Comparison of ENCODE assay signal across 22 cellular contexts in genomic region chr21:16179732-16180131, GRCh38.
DNase-seq lines count a peak whose midpoint lies in the region; ATAC-seq and TF ChIP-seq lines count a peak whose summit lies in the region.
"Had no signal": no experiment of that assay in that cellular context is flagged by ENCODE, and none has a peak within 500 bp of the region (broad histone marks: within the 10 kb centered on the region; RNA-seq: fewer than 3 reads in every experiment).

No MANE protein-coding gene starts in this region.

- H3K4me2 ChIP-seq in GM23338 = no peak overlapping the region
- H3K4me2 ChIP-seq in osteoblast (ENCODE audit: insufficient read depth, low read length) = no peak overlapping the region

- H4K20me1 ChIP-seq in GM23338 (replicated peaks; ENCODE audit: insufficient read depth) (no peaks in the 10 kb centered on the region), osteoblast (ENCODE audit: insufficient read depth, low read length) (no peaks in the 10 kb centered on the region)

- no peaks in the 10 kb centered on the region for H3K9me3 ChIP-seq in endodermal cell (ENCODE audit: control insufficient read depth, low read length)
- no peaks in the 10 kb centered on the region for H3K9me3 ChIP-seq in osteoblast (ENCODE audit: low read depth, low read length)
- H3K9me3 ChIP-seq: heart right ventricle, left lung, tibial artery had no signal

- no peak overlapping the region for H3K27ac ChIP-seq in GM23338 (ENCODE audit: low read depth)
- no peak overlapping the region for H3K27ac ChIP-seq in endodermal cell (ENCODE audit: low read depth, low read length)
- no peak overlapping the region for H3K27ac ChIP-seq in osteoblast (ENCODE audit: low read depth, low read length)
- H3K27ac ChIP-seq: left lung, tibial artery had no signal

- no peak overlapping the region for H3K9ac ChIP-seq in endodermal cell (ENCODE audit: extremely low read depth, low read length, poor library complexity, severe bottlenecking)

- no peaks in the 10 kb centered on the region for H3K36me3 Mint-ChIP-seq in GM23338 (ENCODE audit: low read depth)
- H3K36me3 Mint-ChIP-seq in endodermal cell (ENCODE audit: low read depth) = no peaks in the 10 kb centered on the region
- H3K36me3 Mint-ChIP-seq: CD8-positive, alpha-beta T cell had no signal

- H3K27me3 Mint-ChIP-seq in GM23338 (ENCODE audit: insufficient read depth, low read depth, poor library complexity) = peaks cover 2% of the 10 kb centered on the region
- no peaks in the 10 kb centered on the region for H3K27me3 Mint-ChIP-seq in endodermal cell (ENCODE audit: insufficient read depth)
- H3K27me3 Mint-ChIP-seq: activated CD8-positive, alpha-beta T cell treated with anti-CD3 and anti-CD28 coated beads for 36 hours had no signal

- ATAC-seq in GM23338 (no peak), HG02610 (IDR thresholded peaks at IDR 0.05; ENCODE audit: unreplicated experiment) (no peak), HG03175 (IDR thresholded peaks at IDR 0.05; ENCODE audit: unreplicated experiment) (no peak)
- ATAC-seq: activated CD8-positive, alpha-beta T cell treated with anti-CD3 and anti-CD28 coated beads for 36 hours; CD8-positive, alpha-beta T cell; heart right ventricle; left lung; stimulated activated naive CD8-positive, alpha-beta T cell treated with anti-CD3 and anti-CD28 coated beads, Interleukin-15, Interleukin-2, amounts not matched to agents 100 U/mL and 50 U/mL, for 24 hours had no signal

- H3K27ac Mint-ChIP-seq in GM23338 (peak overlapping the region; percentile 4; the same call in 1 of the 2 replicates), endodermal cell (peak overlapping the region; percentile 8)
- H3K27ac Mint-ChIP-seq: activated CD8-positive, alpha-beta T cell treated with anti-CD3 and anti-CD28 coated beads for 36 hours; CD8-positive, alpha-beta T cell; dendritic cell treated with granulocyte-macrophage colony-stimulating factor and Interleukin-4, amounts not matched to agents 40 ng/mL and 50 ng/mL, for 4 days; T-helper 2 cell treated with Interferon-gamma antibody and Interleukin-4, amounts not matched to agents 5 μg/mL and 100 μg/mL, for 36 hours had no signal

- no peaks in the 10 kb centered on the region for H3F3A ChIP-seq in GM23338 (replicated peaks; ENCODE audit: low read depth)

- H3K4me1 ChIP-seq in GM23338 (ENCODE audit: insufficient read depth) (no peaks in the 10 kb centered on the region), endodermal cell (ENCODE audit: control insufficient read depth, insufficient read depth, low read length) (peaks cover 18% of the 10 kb centered on the region), osteoblast (ENCODE audit: insufficient read depth, low read length) (peaks cover 7% of the 10 kb centered on the region)

- WGBS in endodermal cell (ENCODE audit: insufficient coverage in 1 of 2, insufficient read length in 1 of 2), 2 experiments = 95% methylated on average over 3 of the region's 3 CpGs; no CpG with 5 or more reads in 1 of the 2 experiments

- no peaks in the 10 kb centered on the region for H3K79me2 ChIP-seq in GM23338 (replicated peaks; ENCODE audit: insufficient read depth)
- H3K79me2 ChIP-seq in osteoblast (ENCODE audit: insufficient read depth, low read length) = no peaks in the 10 kb centered on the region

- no peaks in the 10 kb centered on the region for H3K27me3 ChIP-seq in GM23338 (ENCODE audit: insufficient read depth)
- H3K27me3 ChIP-seq in endodermal cell (ENCODE audit: control insufficient read depth, insufficient read depth, low read length, poor library complexity, severe bottlenecking) = no peaks in the 10 kb centered on the region
- no peaks in the 10 kb centered on the region for H3K27me3 ChIP-seq in osteoblast (ENCODE audit: insufficient read depth, low read length)
- H3K27me3 ChIP-seq: heart right ventricle, left lung, tibial artery had no signal

- TF ChIP-seq CTCF in GM23338 (conservative IDR thresholded peaks at IDR 0.05; ENCODE audit: low read depth in 2 of 2) (no peak), endodermal cell (conservative IDR thresholded peaks at IDR 0.05) (no peak), osteoblast (IDR thresholded peaks at IDR 0.05; ENCODE audit: extremely low read depth, low read depth, low read length) (no peak)

- H3K4me3 ChIP-seq in GM23338 (no peak overlapping the region), endodermal cell (ENCODE audit: low read length) (no peak overlapping the region), osteoblast (ENCODE audit: insufficient read depth, low read length) (no peak overlapping the region)
- H3K4me3 ChIP-seq: heart right ventricle, left lung, tibial artery had no signal

- H3K9me3 Mint-ChIP-seq in GM23338 (no peaks in the 10 kb centered on the region), endodermal cell (no peaks in the 10 kb centered on the region)
- H3K9me3 Mint-ChIP-seq: activated CD8-positive, alpha-beta T cell treated with anti-CD3 and anti-CD28 coated beads for 36 hours; CD8-positive, alpha-beta T cell; dendritic cell treated with granulocyte-macrophage colony-stimulating factor and Interleukin-4, amounts not matched to agents 40 ng/mL and 50 ng/mL, for 4 days; T-helper 2 cell treated with Interferon-gamma antibody and Interleukin-4, amounts not matched to agents 5 μg/mL and 100 μg/mL, for 36 hours had no signal

- DNase-seq in GM23338 (ENCODE audit: low spot score) (no peak), OCI-M1 (lab: John Stamatoyannopoulos, UW) (peak; percentile 50), endodermal cell (no peak), osteoblast (ENCODE audit: insufficient read length, low spot score, missing footprints) (no peak), SIG-M5 (lab: John Stamatoyannopoulos, UW) (no peak), HuH-7 (ENCODE audit: low spot score) (no peak)
- DNase-seq: activated CD4-positive, CD25-positive, alpha-beta regulatory T cell; activated CD8-positive, alpha-beta T cell treated with anti-CD3 and anti-CD28 coated beads for 36 hours; CD8-positive, alpha-beta T cell; DMS79; H7; heart right ventricle; left lung; NCI-H2171; NCI-H524; stimulated activated CD4-positive, alpha-beta T cell treated with anti-CD3 and anti-CD28 coated beads, Interleukin-4, amount 100 ng/mL, for 4 hours; stimulated activated naive CD8-positive, alpha-beta T cell treated with anti-CD3 and anti-CD28 coated beads, Interleukin-15, Interleukin-2, amounts not matched to agents 100 U/mL and 50 U/mL, for 24 hours; tibial artery had no signal

- no peaks in the 10 kb centered on the region for H3K9me2 ChIP-seq in GM23338 (ENCODE audit: insufficient read depth)

- H3K4me1 Mint-ChIP-seq in GM23338 (peaks cover 19% of the 10 kb centered on the region), endodermal cell (peaks cover 30% of the 10 kb centered on the region)

- H3K4me3 Mint-ChIP-seq in GM23338 = no peak overlapping the region
- no peak overlapping the region for H3K4me3 Mint-ChIP-seq in endodermal cell
- H3K4me3 Mint-ChIP-seq: activated CD8-positive, alpha-beta T cell treated with anti-CD3 and anti-CD28 coated beads for 36 hours; CD8-positive, alpha-beta T cell; dendritic cell treated with granulocyte-macrophage colony-stimulating factor and Interleukin-4, amounts not matched to agents 40 ng/mL and 50 ng/mL, for 4 days; T-helper 2 cell treated with Interferon-gamma antibody and Interleukin-4, amounts not matched to agents 5 μg/mL and 100 μg/mL, for 36 hours had no signal

- H2AFZ ChIP-seq in GM23338 (no peak overlapping the region), osteoblast (ENCODE audit: low read length) (peak overlapping the region; percentile 24)

- no peaks in the 10 kb centered on the region for H3K36me3 ChIP-seq in GM23338 (ENCODE audit: insufficient read depth)
- H3K36me3 ChIP-seq in endodermal cell (ENCODE audit: control insufficient read depth, insufficient read depth, low read length) = no peaks in the 10 kb centered on the region
- H3K36me3 ChIP-seq in osteoblast (ENCODE audit: insufficient read depth, low read length) = no peaks in the 10 kb centered on the region
- H3K36me3 ChIP-seq: heart right ventricle, left lung, tibial artery had no signal

TF ChIP-seq in GM23338, 12 proteins besides CTCF, POLR2A, EP300 and RAD21 (continues in another document):
- TF ChIP-seq EZH2 (IDR thresholded peaks at IDR 0.05; ENCODE audit: low read depth, unreplicated experiment) (no peak), STAT1 (IDR thresholded peaks at IDR 0.05; ENCODE audit: unreplicated experiment) (no peak)
